In genomic region chr3:40989141-40990061, GRCh38 we compare ENCODE assay signal across 18 cellular contexts.
"Had no signal": no experiment of that assay in that cellular context is flagged by ENCODE, and none has a peak within 500 bp of the region (broad histone marks: within the 10 kb centered on the region; RNA-seq: fewer than 3 reads in every experiment).

No MANE protein-coding gene starts in this region.

- FAIRE-seq: endometrium, islet of Langerhans had no signal

- H3K36me3 ChIP-seq: esophagus muscularis mucosa, ovary, SJCRH30, transverse colon had no signal

- H3K27me3 Mint-ChIP-seq: brain had no signal

- H3K4me3 ChIP-seq: dorsolateral prefrontal cortex, esophagus muscularis mucosa, ovary, SJCRH30, transverse colon had no signal

- H3K4me1 ChIP-seq: foreskin keratinocyte, SJCRH30, transverse colon had no signal

- H3K9me3 ChIP-seq: esophagus muscularis mucosa, ovary, SJCRH30, transverse colon had no signal

- ATAC-seq: activated CD8-positive, alpha-beta T cell treated with anti-CD3 and anti-CD28 coated beads for 36 hours; foreskin keratinocyte; left lobe of liver; stimulated activated naive B cell treated with anti-CD40 and anti-IgM and Interleukin-4, amounts not matched to agents 10 μg/mL and 1 μg/mL and 100 μg/mL, for 72 hours had no signal

- H3K27me3 ChIP-seq: dorsolateral prefrontal cortex, esophagus muscularis mucosa, foreskin keratinocyte, ovary, SJCRH30, transverse colon had no signal

- H3K9me3 Mint-ChIP-seq: activated CD8-positive, alpha-beta T cell treated with anti-CD3 and anti-CD28 coated beads for 36 hours; activated naive CD4-positive, alpha-beta T cell treated with anti-CD3 and anti-CD28 coated beads for 36 hours; nephron had no signal

- H3K27ac ChIP-seq: dorsolateral prefrontal cortex, esophagus muscularis mucosa, foreskin keratinocyte, ovary, SJCRH30, transverse colon had no signal

- H3K4me3 Mint-ChIP-seq: activated CD8-positive, alpha-beta T cell treated with anti-CD3 and anti-CD28 coated beads for 36 hours; activated naive CD4-positive, alpha-beta T cell treated with anti-CD3 and anti-CD28 coated beads for 36 hours; brain; memory B cell; nephron; stimulated activated naive B cell treated with anti-CD40 and anti-IgM and Interleukin-4, amounts not matched to agents 10 μg/mL and 1 μg/mL and 100 μg/mL, for 72 hours had no signal

- H3K27ac Mint-ChIP-seq: activated CD8-positive, alpha-beta T cell treated with anti-CD3 and anti-CD28 coated beads for 36 hours; activated naive CD4-positive, alpha-beta T cell treated with anti-CD3 and anti-CD28 coated beads for 36 hours; brain; memory B cell; nephron; stimulated activated naive B cell treated with anti-CD40 and anti-IgM and Interleukin-4, amounts not matched to agents 10 μg/mL and 1 μg/mL and 100 μg/mL, for 72 hours had no signal

- H3K4me1 Mint-ChIP-seq: memory B cell; stimulated activated naive B cell treated with anti-CD40 and anti-IgM and Interleukin-4, amounts not matched to agents 10 μg/mL and 1 μg/mL and 100 μg/mL, for 72 hours had no signal

- H3K36me3 Mint-ChIP-seq: brain, memory B cell had no signal

- DNase-seq: activated CD8-positive, alpha-beta memory T cell treated with anti-CD3 and anti-CD28 coated beads, Interleukin-2, amount 50 U/mL, for 48 hours; activated CD8-positive, alpha-beta T cell treated with anti-CD3 and anti-CD28 coated beads for 36 hours; activated naive CD4-positive, alpha-beta T cell treated with anti-CD3 and anti-CD28 coated beads for 36 hours; dorsolateral prefrontal cortex; foreskin keratinocyte; head of caudate nucleus; ovary; SJCRH30; stimulated activated naive B cell treated with anti-CD40 and anti-IgM and Interleukin-4, amounts not matched to agents 10 μg/mL and 1 μg/mL and 100 μg/mL, for 72 hours; SW 1271; transverse colon had no signal
